Comparison of ENCODE assay signal across 8 cellular contexts in the genomic region with DNA sequence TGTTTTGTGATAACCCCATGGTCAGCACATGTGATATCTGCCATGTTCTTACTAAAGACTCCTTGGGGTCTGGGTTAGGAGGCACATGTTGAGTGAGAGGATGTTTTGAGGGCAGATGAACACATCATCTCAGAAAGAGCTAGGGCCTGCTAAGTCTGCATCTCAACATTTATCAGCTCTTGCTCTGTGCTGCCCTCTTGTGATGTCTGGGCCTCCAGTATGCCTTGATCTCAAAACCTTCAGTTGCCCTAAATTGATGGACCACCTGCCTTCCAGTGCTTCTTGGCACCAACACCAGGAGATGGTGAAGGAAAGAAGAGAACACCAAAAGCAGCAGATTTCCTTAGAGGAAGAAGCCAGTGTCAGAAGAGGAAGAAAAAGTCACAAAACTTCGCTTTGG. TPM values are rescaled to one million over a fixed set of nuclear protein-coding genes. Genes with fewer than 3 reads are reported as not detected.
A peak's percentile ranks its signal among the peaks of the same experiment; 100 is the strongest.
DNase-seq lines count a peak whose midpoint lies in the region; ATAC-seq, FAIRE-seq and TF ChIP-seq lines count a peak whose summit lies in the region.

No MANE protein-coding gene starts in this region.

- H3K79me2 ChIP-seq in HCT116 (ENCODE audit: insufficient read depth, low read length) (peaks cover 98% of the 10 kb centered on the region), SU-DHL-6 (ENCODE audit: insufficient read depth, low read length) (no peaks in the 10 kb centered on the region)

- no peaks in the 10 kb centered on the region for H3K36me3 ChIP-seq in BE2C
- H3K36me3 ChIP-seq in HCT116 (ENCODE audit: control insufficient read depth in 1 of 2, insufficient read depth in 2 of 2, low read length in 2 of 2): peaks cover 0 to 6% of the 10 kb centered on the region in 2 experiments; a peak in 1 of 4 replicates
- no peaks in the 10 kb centered on the region for H3K36me3 ChIP-seq in SU-DHL-6 (ENCODE audit: low read length)
- H3K36me3 ChIP-seq in kidney (ENCODE audit: control insufficient read depth in 1 of 2, insufficient read depth in 2 of 2, low read length in 2 of 2): no peaks in the 10 kb centered on the region

- H3K27ac ChIP-seq in HCT116 (ENCODE audit: low read depth, low read length): no peak overlapping the region
- no peak overlapping the region for H3K27ac ChIP-seq in SU-DHL-6 (ENCODE audit: low read depth, low read length)
- H3K27ac ChIP-seq in kidney (ENCODE audit: low read depth in 2 of 2, low read length in 2 of 2): no peak overlapping the region

- DNase-seq in BE2C: peak; percentile 47
- DNase-seq in HCT116 (ENCODE audit: low read depth, low spot score): no peak
- DNase-seq in kidney: no peak
- DNase-seq in SIG-M5 treated with dmso at 0.1 percent for 504 hours (lab: John Stamatoyannopoulos, UW; ENCODE audit: unreplicated experiment): no peak
- no peak for DNase-seq in activated effector memory CD4-positive, alpha-beta T cell treated with Interleukin-2 at 50 U/mL for 16 hours
- no peak for DNase-seq in NCI-H226

- H3K9me3 ChIP-seq in BE2C: no peaks in the 10 kb centered on the region
- H3K9me3 ChIP-seq in HCT116 (ENCODE audit: control insufficient read depth in 1 of 2, insufficient read depth in 1 of 2, low read depth in 1 of 2, low read length in 2 of 2): no peaks in the 10 kb centered on the region
- no peaks in the 10 kb centered on the region for H3K9me3 ChIP-seq in SU-DHL-6 (ENCODE audit: insufficient read depth, low read length)
- no peaks in the 10 kb centered on the region for H3K9me3 ChIP-seq in kidney (ENCODE audit: control insufficient read depth in 1 of 2, low read length in 2 of 2)

- H3K9ac ChIP-seq in HCT116 (ENCODE audit: low read length): no peak overlapping the region
- no peak overlapping the region for H3K9ac ChIP-seq in SU-DHL-6 (ENCODE audit: low read length)
- no peak overlapping the region for H3K9ac ChIP-seq in kidney (ENCODE audit: low read length in 2 of 2)

- no peak for TF ChIP-seq POLR2A in HCT116 (IDR thresholded peaks at IDR 0.05; ENCODE audit: borderline replicate concordance, extremely low read depth, insufficient read depth, insufficient read length)

- H3K4me3 ChIP-seq in BE2C (ENCODE audit: low read depth, low read length) (no peak overlapping the region), HCT116 (replicated peaks in 1 of 2; ENCODE audit: low read depth in 1 of 2, low read length in 2 of 2) (no peak overlapping the region), SU-DHL-6 (ENCODE audit: insufficient read depth, low read length, poor library complexity, severe bottlenecking) (no peak overlapping the region), kidney (ENCODE audit: low read length in 2 of 2) (no peak overlapping the region)

- CTCF ChIA-PET in HCT116 (lab: Charles Lee): interaction anchor here (0.9 to 2.3 kb wide), 5 partner anchors 15 to 408 kb away, joined by 3 to 9 read pairs (median 4); no protein-coding TSS in a partner anchor

- TF ChIP-seq RAD21 in HCT116 (IDR thresholded peaks at IDR 0.05; ENCODE audit: low read depth): peak; percentile 56

- H2AFZ ChIP-seq in HCT116 (ENCODE audit: low read depth, low read length, poor library complexity, severe bottlenecking) (no peak overlapping the region), SU-DHL-6 (ENCODE audit: low read depth, low read length, severe bottlenecking) (no peak overlapping the region)

- no peak for FAIRE-seq in kidney (lab: Jason Lieb, UNC)

- POLR2A ChIA-PET in HCT116 (lab: Charles Lee): no interaction called here

- H4K20me1 ChIP-seq in HCT116 (ENCODE audit: insufficient read depth) (no peaks in the 10 kb centered on the region), SU-DHL-6 (ENCODE audit: low read depth, low read length) (no peaks in the 10 kb centered on the region)

- intact Hi-C loops in HCT116 (cut with micrococcal nuclease) (no loop called here), kidney (cut with DNase I) (no loop called here)

- no peaks in the 10 kb centered on the region for H3F3A ChIP-seq in SU-DHL-6 (ENCODE audit: insufficient read depth)

- RAD21 ChIA-PET in HCT116 (lab: Charles Lee; ENCODE audit: low non-redundant PET in 1 of 2, low total read pairs in 2 of 2, uncharacterized antibody in 2 of 2, unreplicated experiment in 2 of 2): interaction anchor here in 1 of 2 experiments (0.6 kb wide), 1 partner anchor 171 kb away, joined by 3 read pairs; no protein-coding TSS in a partner anchor

- H3K4me1 ChIP-seq in BE2C (0 out of 2 replicates have a peak, but pooled peaks cover 3% of the 10 kb centered on the region), HCT116 (ENCODE audit: control insufficient read depth in 1 of 2, insufficient read depth in 2 of 2, low read length in 2 of 2) (no peaks in the 10 kb centered on the region), kidney (ENCODE audit: control insufficient read depth in 1 of 2, insufficient read depth in 1 of 2, low read depth in 1 of 2, low read length in 2 of 2) (peaks cover 0 to 4% of the 10 kb centered on the region in 2 donors)

- H3K4me2 ChIP-seq in HCT116 (ENCODE audit: low read length) (no peak overlapping the region), SU-DHL-6 (ENCODE audit: low read depth, low read length, poor library complexity, severe bottlenecking) (no peak overlapping the region)

- H3K27me3 ChIP-seq in BE2C (no peaks in the 10 kb centered on the region), HCT116 (ENCODE audit: insufficient read depth, low read length) (no peaks in the 10 kb centered on the region), SU-DHL-6 (ENCODE audit: low read length) (no peaks in the 10 kb centered on the region)

- ATAC-seq in HCT116 (peak; percentile 69), HG03097 (IDR thresholded peaks at IDR 0.05; ENCODE audit: low FRiP score, unreplicated experiment) (no peak)

- peak; percentile 77 for TF ChIP-seq CTCF in BE2C (IDR thresholded peaks at IDR 0.05; ENCODE audit: low read depth, low read length)
- TF ChIP-seq CTCF in HCT116 (IDR thresholded peaks at IDR 0.05 in 2 of 3, conservative IDR thresholded peaks at IDR 0.05 in 1 of 3; ENCODE audit: borderline replicate concordance in 1 of 3, insufficient read depth in 1 of 3, low read depth in 2 of 3, low read length in 2 of 3): peak in 2 of 3 experiments; percentile 48 to 50; a peak in 4 of 6 replicates
- peak; percentile 27 for TF ChIP-seq CTCF in SU-DHL-6 (IDR thresholded peaks at IDR 0.05; ENCODE audit: insufficient read depth, low read length, poor library complexity, severe bottlenecking)
- TF ChIP-seq CTCF in kidney (IDR thresholded peaks at IDR 0.05; ENCODE audit: borderline replicate concordance, extremely low read depth, insufficient read depth): peak; percentile 54

- H3K9me2 ChIP-seq in HCT116 (ENCODE audit: insufficient read depth) (no peaks in the 10 kb centered on the region), SU-DHL-6 (replicated peaks; ENCODE audit: insufficient read depth, low read length) (no peaks in the 10 kb centered on the region)

- no TSS peak for BruUV-seq in HCT116 (replicated peaks; lab: Mats Ljungman, UMichigan)

TF ChIP-seq in HCT116, 20 proteins besides CTCF, POLR2A, EP300 and RAD21:
- no peak for TF ChIP-seq ZFX (IDR thresholded peaks at IDR 0.05)

RNA-seq across cellular contexts. Expression of a gene that starts 22.5 kb away (rescaled TPM):
- 2.2 TPM for polyA plus RNA-seq in BE2C (2012; ENCODE audit: insufficient read depth, insufficient read length, low read depth)
- total RNA-seq in HCT116 (2021; ENCODE audit: unreplicated experiment) (48.8 TPM), kidney (54.1 TPM)
- polyA plus RNA-seq in HCT116 (2012): 18.3 and 21.7 TPM in 2 replicates
- polyA plus RNA-seq in kidney (ENCODE audit: insufficient read depth, low read depth, low replicate concordance): 5.3 TPM

Comparison
In these comparisons a context has a peak if more than half of its experiments do, and no peak if none do; other contexts are left out.
1. CTCF ChIP-seq: peak in every context shown above with its lines; median percentile 77 in BE2C; 54 in kidney; 49 in HCT116; 27 in SU-DHL-6.